Comparison of ENCODE assay signal across 24 cellular contexts in the genomic region with DNA sequence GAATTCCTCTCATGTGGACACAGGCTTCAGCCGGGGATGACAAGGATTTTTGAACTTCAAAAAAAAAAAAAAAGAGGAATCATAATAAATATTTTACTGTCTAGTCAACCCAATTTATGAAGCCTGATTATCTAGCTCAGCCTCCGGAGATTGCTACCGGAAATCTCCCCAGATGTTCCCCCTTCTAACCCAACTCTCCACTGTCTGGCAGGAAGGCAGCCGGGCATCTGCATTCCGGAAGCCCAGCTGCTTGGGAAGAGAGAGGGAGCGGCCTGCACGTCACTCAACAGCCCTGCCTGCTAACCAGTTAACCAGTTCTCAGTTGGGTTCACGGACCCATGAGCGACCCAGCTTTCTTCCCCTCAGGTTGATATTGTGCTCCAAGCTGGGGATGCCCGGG.
DNase-seq lines count a peak whose midpoint lies in the region; ATAC-seq, FAIRE-seq and TF ChIP-seq lines count a peak whose summit lies in the region.
"Had no signal": no experiment of that assay in that cellular context is flagged by ENCODE, and none has a peak within 500 bp of the region (broad histone marks: within the 10 kb centered on the region; RNA-seq: fewer than 3 reads in every experiment).

No MANE protein-coding gene starts in this region.

- no peak for TF ChIP-seq CTCF in astrocyte of the spinal cord (IDR thresholded peaks at IDR 0.05; ENCODE audit: low read depth, low read length)
- TF ChIP-seq CTCF in kidney (IDR thresholded peaks at IDR 0.05; ENCODE audit: borderline replicate concordance, extremely low read depth, insufficient read depth) = no peak

- DNase-seq in Kasumi-1 (lab: John Stamatoyannopoulos, UW) (peak; percentile 95), astrocyte of the spinal cord (ENCODE audit: low read depth, low spot score) (peak; percentile 25), iris pigment epithelial cell (ENCODE audit: low read depth) (peak; percentile 41), GM12892 (ENCODE audit: insufficient read length) (no peak), kidney (no peak)
- DNase-seq: activated CD4-positive, alpha-beta T cell treated with anti-CD3 and anti-CD28 coated beads for 4 hours; activated naive CD4-positive, alpha-beta T cell treated with anti-CD3 and anti-CD28 coated beads, Interleukin-2, amount 10 ng/mL, durations not matched to agents 7 days and 5 days; activated T-cell treated with anti-CD3 and anti-CD28 coated beads, Interleukin-2, amount 50 U/mL, for 72 hours; BE2C; Caco-2; hippocampal formation; kidney glomerular epithelial cell; MM.1S; NCI-H1436 treated with DMSO at 0.1 percent for 48 hours; NCI-H526 treated with DMSO at 0.1 percent for 48 hours; occipital lobe; stimulated activated CD4-positive, alpha-beta T cell treated with anti-CD3 and anti-CD28 coated beads, Interleukin-2, amount 100 ng/mL, for 48 hours; stimulated activated naive CD4-positive, alpha-beta T cell; SW 1271 had no signal

- ATAC-seq in HG03565 (IDR thresholded peaks at IDR 0.05; ENCODE audit: unreplicated experiment) (no peak), HG02852 (IDR thresholded peaks at IDR 0.05; ENCODE audit: unreplicated experiment) (no peak)
- ATAC-seq: activated T-cell treated with anti-CD3 and anti-CD28 coated beads, Interleukin-2, amount 50 U/mL, for 72 hours; Right ventricle myocardium inferior had no signal

- no peaks in the 10 kb centered on the region for H3K9me3 ChIP-seq in kidney (ENCODE audit: control insufficient read depth in 1 of 2, low read length in 2 of 2)
- H3K9me3 ChIP-seq: BE2C, Caco-2 had no signal

- no peaks in the 10 kb centered on the region for H3K4me1 ChIP-seq in kidney (ENCODE audit: control insufficient read depth in 1 of 2, insufficient read depth in 1 of 2, low read depth in 1 of 2, low read length in 2 of 2)
- H3K4me1 ChIP-seq: BE2C, Caco-2 had no signal

- H3K9ac ChIP-seq in kidney (ENCODE audit: low read length in 2 of 2) = no peak overlapping the region

- no peaks in the 10 kb centered on the region for H3K36me3 ChIP-seq in kidney (ENCODE audit: control insufficient read depth in 1 of 2, insufficient read depth in 2 of 2, low read length in 2 of 2)
- H3K36me3 ChIP-seq: BE2C had no signal

- no peak overlapping the region for H3K27ac ChIP-seq in kidney (ENCODE audit: low read depth in 2 of 2, low read length in 2 of 2)

- in situ Hi-C loops in astrocyte of the spinal cord (cut with HindIII; ENCODE audit: low sequenced_read_pairs) = no loop called here

- FAIRE-seq in GM12892 (lab: Jason Lieb, UNC) = no peak
- FAIRE-seq in kidney (lab: Jason Lieb, UNC) = no peak
- FAIRE-seq: frontal cortex had no signal

- TF ChIP-seq POLR2A in GM12892 (IDR thresholded peaks at IDR 0.05; ENCODE audit: low read depth, low read length) = no peak

- intact Hi-C loops in kidney (cut with DNase I) = no loop called here

- H3K4me3 ChIP-seq in astrocyte of the spinal cord (ENCODE audit: low read depth, low read length) (no peak overlapping the region), kidney (ENCODE audit: low read length in 2 of 2) (no peak overlapping the region)
- H3K4me3 ChIP-seq: lung had no signal

Comparison
In these comparisons a context has a peak if more than half of its experiments do, and no peak if none do; other contexts are left out.
1. DNase-seq: peak in Kasumi-1 (2 of 2), astrocyte of the spinal cord (single experiment) and iris pigment epithelial cell (single experiment); none in GM12892 (single experiment) and kidney (single experiment).